Comparison of ENCODE assay signal across 28 cellular contexts in the genomic region with DNA sequence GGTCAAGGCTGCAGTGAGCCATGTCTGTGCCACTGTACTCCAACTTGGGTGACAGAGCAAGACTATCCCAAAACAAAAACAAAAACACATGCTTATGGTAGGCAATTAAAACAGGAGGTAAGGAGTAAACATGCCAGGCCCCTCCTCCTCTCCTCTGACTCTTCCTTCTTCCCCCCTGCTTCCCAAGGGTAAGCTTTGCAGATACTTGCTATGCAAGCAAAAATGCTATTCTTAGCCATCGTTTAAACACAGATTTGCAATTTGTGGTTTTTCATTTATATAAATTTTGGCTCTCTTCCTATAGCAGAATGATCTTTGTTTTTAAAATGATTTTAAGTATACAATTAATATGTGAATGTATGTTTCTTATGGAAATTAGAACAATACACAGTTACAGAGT.
"Had no signal": no experiment of that assay in that cellular context is flagged by ENCODE, and none has a peak within 500 bp of the region (broad histone marks: within the 10 kb centered on the region; RNA-seq: fewer than 3 reads in every experiment).

No MANE protein-coding gene starts in this region.

- ATAC-seq: activated CD8-positive, alpha-beta memory T cell treated with anti-CD3 and anti-CD28 coated beads, Interleukin-2, amount 10 ng/mL, durations not matched to agents 7 days and 5 days; activated CD8-positive, alpha-beta T cell treated with anti-CD3 and anti-CD28 coated beads for 36 hours; activated naive CD4-positive, alpha-beta T cell treated with anti-CD3 and anti-CD28 coated beads, Interleukin-2, amount 50 U/mL, for 72 hours; effector memory CD8-positive, alpha-beta T cell; sciatic nerve; stimulated activated effector memory CD8-positive, alpha-beta T cell treated with anti-CD3 and anti-CD28 coated beads, Interleukin-12 subunit alpha, Interleukin-12 subunit beta, amount 100 ng/mL, for 72 hours had no signal

- H3K9me3 Mint-ChIP-seq: activated B cell treated with CpG ODN at 0.5 μM for 24 hours; activated CD8-positive, alpha-beta T cell treated with anti-CD3 and anti-CD28 coated beads for 36 hours; activated naive CD4-positive, alpha-beta T cell treated with anti-CD3 and anti-CD28 coated beads, Interleukin-2, amount 50 U/mL, for 72 hours; activated T-helper 2 cell treated with anti-CD3 and anti-CD28 coated beads, Interferon-gamma antibody, Interleukin-2, Interleukin-4, amounts not matched to agents 10 μg/mL and 5 μg/mL and 100 μg/mL, durations not matched to agents 14 hours and 24 hours and 36 hours; brain; effector memory CD8-positive, alpha-beta T cell; nephron; stimulated activated effector memory CD8-positive, alpha-beta T cell treated with anti-CD3 and anti-CD28 coated beads, Interleukin-12 subunit alpha, Interleukin-12 subunit beta, amount 100 ng/mL, for 72 hours; stimulated activated naive CD8-positive, alpha-beta T cell treated with anti-CD3 and anti-CD28 coated beads, Interleukin-15, Interleukin-2, amounts not matched to agents 100 ng/mL and 50 ng/mL, for 24 hours; T-helper 2 cell treated with Interferon-gamma antibody and Interleukin-4, amounts not matched to agents 5 μg/mL and 100 μg/mL, for 36 hours had no signal

- H3K36me3 ChIP-seq: left ventricle myocardium inferior, ovary, upper lobe of left lung, vagina had no signal

- H3K27ac ChIP-seq: left ventricle myocardium inferior, ovary, upper lobe of left lung, vagina had no signal

- H3K27me3 ChIP-seq: ovary, upper lobe of left lung, vagina had no signal

- H3K36me3 Mint-ChIP-seq: activated naive CD4-positive, alpha-beta T cell treated with anti-CD3 and anti-CD28 coated beads, Interleukin-2, amount 50 U/mL, for 72 hours; stimulated activated effector memory CD8-positive, alpha-beta T cell treated with anti-CD3 and anti-CD28 coated beads, Interleukin-12 subunit alpha, Interleukin-12 subunit beta, amount 100 ng/mL, for 72 hours had no signal

- H3K4me3 Mint-ChIP-seq: activated B cell treated with CpG ODN at 0.5 μM for 24 hours; activated CD8-positive, alpha-beta memory T cell treated with anti-CD3 and anti-CD28 coated beads, Interleukin-2, amount 10 ng/mL, durations not matched to agents 7 days and 5 days; activated CD8-positive, alpha-beta T cell treated with anti-CD3 and anti-CD28 coated beads for 36 hours; brain; effector memory CD8-positive, alpha-beta T cell; nephron; stimulated activated effector memory CD8-positive, alpha-beta T cell treated with anti-CD3 and anti-CD28 coated beads, Interleukin-12 subunit alpha, Interleukin-12 subunit beta, amount 100 ng/mL, for 72 hours; stimulated activated naive CD8-positive, alpha-beta T cell treated with anti-CD3 and anti-CD28 coated beads, Interleukin-15, Interleukin-2, amounts not matched to agents 100 ng/mL and 50 ng/mL, for 24 hours; T-helper 2 cell treated with Interferon-gamma antibody and Interleukin-4, amounts not matched to agents 5 μg/mL and 100 μg/mL, for 36 hours had no signal

- H3K27ac Mint-ChIP-seq: activated B cell treated with CpG ODN at 0.5 μM for 24 hours; activated CD8-positive, alpha-beta memory T cell treated with anti-CD3 and anti-CD28 coated beads, Interleukin-2, amount 10 ng/mL, durations not matched to agents 7 days and 5 days; activated CD8-positive, alpha-beta T cell treated with anti-CD3 and anti-CD28 coated beads for 36 hours; activated naive CD4-positive, alpha-beta T cell treated with anti-CD3 and anti-CD28 coated beads, Interleukin-2, amount 50 U/mL, for 72 hours; activated T-helper 2 cell treated with anti-CD3 and anti-CD28 coated beads, Interferon-gamma antibody, Interleukin-2, Interleukin-4, amounts not matched to agents 10 μg/mL and 5 μg/mL and 100 μg/mL, durations not matched to agents 14 hours and 24 hours and 36 hours; effector memory CD8-positive, alpha-beta T cell; nephron; progenitor cell of endocrine pancreas; stimulated activated effector memory CD8-positive, alpha-beta T cell treated with anti-CD3 and anti-CD28 coated beads, Interleukin-12 subunit alpha, Interleukin-12 subunit beta, amount 100 ng/mL, for 72 hours; stimulated activated naive CD8-positive, alpha-beta T cell treated with anti-CD3 and anti-CD28 coated beads, Interleukin-15, Interleukin-2, amounts not matched to agents 100 ng/mL and 50 ng/mL, for 24 hours; T-helper 2 cell treated with Interferon-gamma antibody and Interleukin-4, amounts not matched to agents 5 μg/mL and 100 μg/mL, for 36 hours had no signal

- DNase-seq: activated B cell treated with CpG ODN at 0.5 μM for 24 hours; activated CD4-positive, alpha-beta T cell treated with anti-CD3 and anti-CD28 coated beads, Interleukin-2, amount 50 U/mL, for 1 hour; activated CD8-positive, alpha-beta memory T cell treated with anti-CD3 and anti-CD28 coated beads, Interleukin-2, amount 10 ng/mL, durations not matched to agents 7 days and 5 days; activated CD8-positive, alpha-beta T cell treated with anti-CD3 and anti-CD28 coated beads for 36 hours; activated T-cell treated with anti-CD3 and anti-CD28 coated beads, Interleukin-2, amount 50 U/mL, for 48 hours; anterior cingulate cortex; cortex of kidney; effector memory CD8-positive, alpha-beta T cell; foreskin melanocyte; left ventricle myocardium inferior; ovary; stimulated activated CD4-positive, alpha-beta T cell treated with anti-CD3 and anti-CD28 coated beads, Interleukin-12 subunit alpha, Interleukin-12 subunit beta, amount 100 ng/mL, for 4 hours; stimulated activated CD4-positive, alpha-beta T cell treated with anti-CD3 and anti-CD28 coated beads, Interleukin-4, amount 100 ng/mL, for 24 hours; substantia nigra; T-helper 1 cell; upper lobe of left lung had no signal

- H3K4me3 ChIP-seq: left ventricle myocardium inferior, lung, ovary, skin epidermis, upper lobe of left lung, vagina had no signal

- H3K4me1 Mint-ChIP-seq: activated B cell treated with CpG ODN at 0.5 μM for 24 hours; activated CD8-positive, alpha-beta memory T cell treated with anti-CD3 and anti-CD28 coated beads, Interleukin-2, amount 10 ng/mL, durations not matched to agents 7 days and 5 days had no signal

- H3K27me3 Mint-ChIP-seq: activated B cell treated with CpG ODN at 0.5 μM for 24 hours; activated CD8-positive, alpha-beta memory T cell treated with anti-CD3 and anti-CD28 coated beads, Interleukin-2, amount 10 ng/mL, durations not matched to agents 7 days and 5 days; activated CD8-positive, alpha-beta T cell treated with anti-CD3 and anti-CD28 coated beads for 36 hours; brain; progenitor cell of endocrine pancreas; stimulated activated naive CD8-positive, alpha-beta T cell treated with anti-CD3 and anti-CD28 coated beads, Interleukin-15, Interleukin-2, amounts not matched to agents 100 ng/mL and 50 ng/mL, for 24 hours had no signal

- H3K9me3 ChIP-seq: left ventricle myocardium inferior, ovary, upper lobe of left lung, vagina had no signal
